ENCODE assay signal across 26 cellular contexts in genomic region chr6:168249746-168250145, GRCh38.
"Had no signal": no experiment of that assay in that cellular context is flagged by ENCODE, and none has a peak within 500 bp of the region (broad histone marks: within the 10 kb centered on the region; RNA-seq: fewer than 3 reads in every experiment).

No MANE protein-coding gene starts in this region.

- H3K9me3 Mint-ChIP-seq: effector memory CD8-positive, alpha-beta T cell had no signal

- ATAC-seq: effector memory CD8-positive, alpha-beta T cell; left cardiac atrium; left lung; mucosa of descending colon had no signal

- H3K36me3 Mint-ChIP-seq: mesothelial cell of epicardium, naive B cell, neural progenitor cell had no signal

- H3K27ac Mint-ChIP-seq: effector memory CD8-positive, alpha-beta T cell; mesothelial cell of epicardium; naive B cell; nephron; neural progenitor cell had no signal

- H3K4me2 ChIP-seq: neural progenitor cell had no signal

- H3K4me1 ChIP-seq: prostate gland, testis had no signal

- H3K27me3 ChIP-seq: left lung, neural progenitor cell, right atrium auricular region, sigmoid colon, testis, tibial artery, upper lobe of left lung had no signal

- H3K36me3 ChIP-seq: esophagus squamous epithelium, heart right ventricle, left lung, neural progenitor cell, prostate gland, right atrium auricular region, sigmoid colon, tibial artery, upper lobe of left lung had no signal

- H3K27ac ChIP-seq: esophagus squamous epithelium, heart right ventricle, left lung, neural progenitor cell, prostate gland, right atrium auricular region, sigmoid colon, testis, tibial artery, upper lobe of left lung had no signal

- DNase-seq: cortex of kidney; effector memory CD8-positive, alpha-beta T cell; erythroblast; esophagus squamous epithelium; foreskin melanocyte; glutamatergic neuron; heart right ventricle; hippocampal formation; left cardiac atrium; left lung; mesenchymal stem cell; mucosa of descending colon; naive B cell; sigmoid colon; stimulated activated CD4-positive, alpha-beta T cell treated with anti-CD3 and anti-CD28 coated beads, Interleukin-2, amount 100 ng/mL, for 24 hours; stimulated activated CD4-positive, alpha-beta T cell treated with anti-CD3 and anti-CD28 coated beads, Interleukin-4, amount 100 ng/mL, for 4 hours; stimulated activated naive CD4-positive, alpha-beta T cell; substantia nigra; testis; tibial artery had no signal

- H2AFZ ChIP-seq: neural progenitor cell had no signal

- H3K9ac ChIP-seq: neural progenitor cell had no signal

- H3K4me3 Mint-ChIP-seq: effector memory CD8-positive, alpha-beta T cell; mesothelial cell of epicardium; naive B cell; nephron; neural progenitor cell had no signal

- H3K4me1 Mint-ChIP-seq: naive B cell had no signal

- H3K9me3 ChIP-seq: esophagus squamous epithelium, left lung, mucosa of descending colon, prostate gland, right atrium auricular region, sigmoid colon, testis, tibial artery, upper lobe of left lung had no signal

- H3K4me3 ChIP-seq: esophagus squamous epithelium, heart right ventricle, left lung, mucosa of descending colon, neural progenitor cell, prostate gland, right atrium auricular region, sigmoid colon, testis, tibial artery, upper lobe of left lung had no signal
